8 cellular contexts compared by ENCODE assay signal in the genomic region with DNA sequence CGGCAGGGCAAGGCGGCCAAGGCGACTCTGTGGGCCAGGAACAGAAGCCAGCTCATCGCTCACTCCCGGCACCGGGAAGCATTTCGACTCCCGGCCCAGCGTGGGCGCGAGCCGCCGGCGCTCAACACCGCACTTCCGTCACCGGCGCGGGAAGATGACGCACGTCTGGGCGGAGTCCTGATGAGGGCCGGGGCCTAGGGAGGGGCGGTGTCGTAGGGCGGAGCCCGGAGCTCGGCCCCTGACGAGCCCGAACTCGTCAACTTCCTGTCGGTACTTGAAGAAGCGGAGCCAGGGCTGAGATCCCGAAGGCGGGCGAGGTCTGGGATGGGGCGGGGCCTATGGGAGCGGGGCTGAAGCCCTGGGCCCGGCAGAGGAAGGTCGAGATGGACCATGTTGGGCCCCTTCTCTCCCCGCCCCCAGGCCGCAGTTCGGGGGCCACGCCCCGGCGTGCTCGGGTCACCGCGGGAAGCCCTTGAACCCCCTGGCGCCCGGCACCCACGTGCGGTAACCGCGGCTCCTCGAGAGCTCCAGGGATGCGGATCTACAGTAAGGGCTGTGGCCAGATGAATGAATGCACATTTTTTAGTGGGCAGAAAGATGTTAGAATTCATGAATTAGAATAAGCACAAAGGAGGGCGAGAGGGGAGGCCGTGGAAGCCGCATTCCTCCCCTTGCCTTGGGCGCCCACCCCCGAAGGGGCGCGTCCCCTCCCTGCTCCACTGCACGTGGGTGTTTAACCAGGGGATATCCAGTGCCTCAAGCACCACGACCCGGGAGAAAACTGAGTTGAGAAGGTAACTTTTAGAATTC. TPM values are rescaled to one million over a fixed set of nuclear protein-coding genes. Genes with fewer than 3 reads are reported as not detected.
A peak's percentile ranks its signal among the peaks of the same experiment; 100 is the strongest.
DNase-seq lines count a peak whose midpoint lies in the region; ATAC-seq and TF ChIP-seq lines count a peak whose summit lies in the region.

A gene with protein sequence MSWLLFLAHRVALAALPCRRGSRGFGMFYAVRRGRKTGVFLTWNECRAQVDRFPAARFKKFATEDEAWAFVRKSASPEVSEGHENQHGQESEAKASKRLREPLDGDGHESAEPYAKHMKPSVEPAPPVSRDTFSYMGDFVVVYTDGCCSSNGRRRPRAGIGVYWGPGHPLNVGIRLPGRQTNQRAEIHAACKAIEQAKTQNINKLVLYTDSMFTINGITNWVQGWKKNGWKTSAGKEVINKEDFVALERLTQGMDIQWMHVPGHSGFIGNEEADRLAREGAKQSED (minus strand): TSS at position 129 of the 810 bp plus-strand sequence. CDS start 73 bp downstream, at position 56.

- H3K9me3 Mint-ChIP-seq in progenitor cell of endocrine pancreas (ENCODE audit: low read depth) = no peaks in the 10 kb centered on the region

- peak within 1 kb of the TSS; percentile 98 for H3K4me3 ChIP-seq in left ventricle myocardium inferior

- H3K36me3 Mint-ChIP-seq in progenitor cell of endocrine pancreas (ENCODE audit: insufficient read depth) = peaks cover 14% of the 10 kb centered on the region

- no peaks in the 10 kb centered on the region for H3K27me3 ChIP-seq in left ventricle myocardium inferior (ENCODE audit: low read depth)

- peak within 1 kb of the TSS; percentile 72 for H3K27ac ChIP-seq in angular gyrus (ENCODE audit: low read depth, low read length)
- H3K27ac ChIP-seq in left ventricle myocardium inferior (replicated peaks) = peak within 1 kb of the TSS; percentile 92

- DNase-seq in NCI-H187 (lab: John Stamatoyannopoulos, UW) (peak; percentile 97 to 99), T-helper 2 cell (peak; percentile 95 to 99 (median 97)), left ventricle myocardium inferior (peak; percentile 99), progenitor cell of endocrine pancreas (ENCODE audit: low spot score, unreplicated experiment) (peak; percentile 98), ureter (ENCODE audit: low spot score) (peak; percentile 98)

- H3K27ac Mint-ChIP-seq in progenitor cell of endocrine pancreas = peak within 1 kb of the TSS; percentile 97

- ATAC-seq in GM18498 (IDR thresholded peaks at IDR 0.05; ENCODE audit: unreplicated experiment) = peak; percentile 97
- ATAC-seq in HG02938 (IDR thresholded peaks at IDR 0.05; ENCODE audit: unreplicated experiment) = peak; percentile 94

- H3K4me1 ChIP-seq in left ventricle myocardium inferior = peaks cover 26% of the 10 kb centered on the region

- peak within 1 kb of the TSS; percentile 87 for H3K4me3 Mint-ChIP-seq in progenitor cell of endocrine pancreas (ENCODE audit: low read depth)

- peaks cover 12% of the 10 kb centered on the region for H3K4me1 Mint-ChIP-seq in progenitor cell of endocrine pancreas (ENCODE audit: low read depth)

- intact Hi-C loops in left ventricle myocardium inferior (cut with micrococcal nuclease) = no loop called here

- TF ChIP-seq CTCF in left ventricle myocardium inferior (IDR thresholded peaks at IDR 0.05; ENCODE audit: borderline replicate concordance) (no peak), progenitor cell of endocrine pancreas (IDR thresholded peaks at IDR 0.05; ENCODE audit: unreplicated experiment) (no peak)

- H3K36me3 ChIP-seq in left ventricle myocardium inferior = peaks cover 38% of the 10 kb centered on the region

- no peaks in the 10 kb centered on the region for H3K27me3 Mint-ChIP-seq in progenitor cell of endocrine pancreas

- H3K9me3 ChIP-seq in left ventricle myocardium inferior (replicated peaks) = no peaks in the 10 kb centered on the region

RNA-seq across cellular contexts. Expression of the gene that starts here (rescaled TPM):
- total RNA-seq in left ventricle myocardium inferior = 20.9 TPM
- total RNA-seq in progenitor cell of endocrine pancreas = 18.5 and 21.8 TPM in 2 replicates
- total RNA-seq in ureter = 18.3 TPM

Comparison
In these comparisons a context has a peak if more than half of its experiments do, and no peak if none do; other contexts are left out.
1. Peak in every context shown above with its lines: DNase-seq, ATAC-seq, H3K4me3 ChIP-seq and H3K27ac ChIP-seq.